33 cellular contexts compared by ENCODE assay signal in genomic region chr18:595068-595467, GRCh38. TPM values are rescaled to one million over a fixed set of nuclear protein-coding genes. Genes with fewer than 3 reads are reported as not detected.
DNase-seq lines count a peak whose midpoint lies in the region; ATAC-seq, FAIRE-seq and TF ChIP-seq lines count a peak whose summit lies in the region.
"Had no signal": no experiment of that assay in that cellular context is flagged by ENCODE, and none has a peak within 500 bp of the region (broad histone marks: within the 10 kb centered on the region; RNA-seq: fewer than 3 reads in every experiment).

No MANE protein-coding gene starts in this region.

- H3K18ac ChIP-seq in H1 (ENCODE audit: extremely low read depth, low read length) (no peak overlapping the region), mesendoderm (ENCODE audit: low read length) (no peak overlapping the region)

- no peaks in the 10 kb centered on the region for H3K79me1 ChIP-seq in H1 (ENCODE audit: low read depth, low read length)
- no peaks in the 10 kb centered on the region for H3K79me1 ChIP-seq in mesendoderm (ENCODE audit: low read length)

- no peaks in the 10 kb centered on the region for H3K9me2 ChIP-seq in GM23338 (ENCODE audit: insufficient read depth)

- H3K27me3 Mint-ChIP-seq in GM23338 (ENCODE audit: insufficient read depth, low read depth, poor library complexity), result peaks cover 5% of the 10 kb centered on the region

- H2AFZ ChIP-seq in GM23338, result peak overlapping the region; percentile 80; the same call in 1 of the 2 replicates
- H2AFZ ChIP-seq in H1 (ENCODE audit: low read length), result 0 out of 2 replicates have a peak overlapping the region, but pooled peaks have one; percentile 24

- no peak overlapping the region for H3K56ac ChIP-seq in H1 (replicated peaks; ENCODE audit: insufficient read length, low read depth, low read length)
- H3K56ac ChIP-seq in mesendoderm (ENCODE audit: low read length), result no peak overlapping the region

- H2BK5ac ChIP-seq in H1 (ENCODE audit: low read depth, low read length) (no peak overlapping the region), mesendoderm (ENCODE audit: low read length) (no peak overlapping the region)

- H3K4me2 ChIP-seq in A549 (no peak overlapping the region), GM23338 (no peak overlapping the region), H1 (ENCODE audit: insufficient read depth in 1 of 2, low read depth in 2 of 2, low read length in 2 of 2) (no peak overlapping the region), mesendoderm (ENCODE audit: low read length) (no peak overlapping the region)
- H3K4me2 ChIP-seq: BLaER1 had no signal

- H3K36me3 Mint-ChIP-seq in GM23338 (ENCODE audit: low read depth), result no peaks in the 10 kb centered on the region; the same call in 2 of the 3 replicates
- H3K36me3 Mint-ChIP-seq: CD14-positive monocyte; CD4-positive, CD25-positive, alpha-beta regulatory T cell; CD8-positive, alpha-beta memory T cell had no signal

- no peaks in the 10 kb centered on the region for H4K20me1 ChIP-seq in GM23338 (replicated peaks; ENCODE audit: insufficient read depth)
- no peaks in the 10 kb centered on the region for H4K20me1 ChIP-seq in H1 (replicated peaks in 1 of 2; ENCODE audit: control insufficient read depth in 1 of 2, insufficient read depth in 2 of 2, low read length in 2 of 2)
- H4K20me1 ChIP-seq: BLaER1 had no signal

- H3K9ac ChIP-seq in H1 (replicated peaks in 1 of 4; ENCODE audit: extremely low read depth in 1 of 4, low read depth in 3 of 4, low read length in 3 of 4) (no peak overlapping the region), mesendoderm (ENCODE audit: low read length) (no peak overlapping the region)
- H3K9ac ChIP-seq: BLaER1 had no signal

- H2AK5ac ChIP-seq in H1 (ENCODE audit: low read depth, low read length), result no peak overlapping the region
- H2AK5ac ChIP-seq in mesendoderm (ENCODE audit: low read length), result no peak overlapping the region

- no peak overlapping the region for H3K23ac ChIP-seq in H1 (ENCODE audit: insufficient read length)
- no peak overlapping the region for H3K23ac ChIP-seq in mesendoderm (ENCODE audit: low read length)

- H3K79me2 ChIP-seq in GM23338 (replicated peaks; ENCODE audit: insufficient read depth) (no peaks in the 10 kb centered on the region), H1 (ENCODE audit: control insufficient read depth in 1 of 2, insufficient read depth in 2 of 2, low read length in 2 of 2) (no peaks in the 10 kb centered on the region), mesendoderm (ENCODE audit: control insufficient read depth, insufficient read depth, low read length) (no peaks in the 10 kb centered on the region)

- H3K4me1 Mint-ChIP-seq in GM23338, result peaks cover 6% of the 10 kb centered on the region; the same call in 2 of the 3 replicates

- no peak overlapping the region for H2BK12ac ChIP-seq in H1 (ENCODE audit: low read depth, low read length)

- H3F3A ChIP-seq in GM23338 (replicated peaks; ENCODE audit: low read depth), result peaks cover 9% of the 10 kb centered on the region

- H3K4me1 ChIP-seq in A549, result no peaks in the 10 kb centered on the region
- peaks cover 4% of the 10 kb centered on the region; the same call in 1 of the 2 replicates for H3K4me1 ChIP-seq in GM23338 (ENCODE audit: insufficient read depth)
- peaks cover 0 to 5% (median 0%) of the 10 kb centered on the region in 4 experiments; a peak in 1 of 7 replicates for H3K4me1 ChIP-seq in H1 (replicated peaks in 1 of 4; ENCODE audit: control insufficient read depth in 3 of 4, insufficient read depth in 4 of 4, low read length in 3 of 4)
- H3K4me1 ChIP-seq in mesendoderm (ENCODE audit: control insufficient read depth, low read depth, low read length), result no peaks in the 10 kb centered on the region
- H3K4me1 ChIP-seq: BE2C, BLaER1 had no signal

- TF ChIP-seq CTCF in A549 (IDR thresholded peaks at IDR 0.05) (no peak), GM23338 (conservative IDR thresholded peaks at IDR 0.05; ENCODE audit: low read depth in 2 of 2) (no peak), H1 (IDR thresholded peaks at IDR 0.05; ENCODE audit: control extremely low read depth in 1 of 3, insufficient read depth in 1 of 3, low read depth in 1 of 3, low read length in 3 of 3) (no peak)

- no peaks in the 10 kb centered on the region for H3K23me2 ChIP-seq in H1 (ENCODE audit: low read depth, low read length)

- H4K8ac ChIP-seq in H1 (ENCODE audit: extremely low read depth, insufficient read depth, low read length) (no peak overlapping the region), mesendoderm (ENCODE audit: low read depth, low read length) (no peak overlapping the region)

- no peaks in the 10 kb centered on the region for H3K9me3 ChIP-seq in A549
- 0 out of 4 replicates have a peak, but pooled peaks cover 0 to 5% of the 10 kb centered on the region in 2 experiments for H3K9me3 ChIP-seq in H1 (ENCODE audit: insufficient read depth in 2 of 2, low read depth in 1 of 2, low read length in 1 of 2)
- H3K9me3 ChIP-seq: BE2C had no signal

- no peak overlapping the region for H2BK15ac ChIP-seq in H1 (ENCODE audit: low read length)
- H2BK15ac ChIP-seq in mesendoderm (replicated peaks; ENCODE audit: low read depth), result peak overlapping the region; percentile 78

- no peak overlapping the region for H3K27ac Mint-ChIP-seq in GM23338
- H3K27ac Mint-ChIP-seq: CD14-positive monocyte; CD4-positive, CD25-positive, alpha-beta regulatory T cell had no signal

- WGBS in A549 (ENCODE audit: missing lambda C conversion rate), result 27% methylated on average over 4 of the region's 4 CpGs
- 89% methylated on average over 4 of the region's 4 CpGs; no CpG with 5 or more reads in 1 of the 2 experiments for WGBS in H1 (ENCODE audit: extremely low coverage in 1 of 2, insufficient coverage in 1 of 2, insufficient read length in 1 of 2, insufficient replicate concordance in 2 of 2, low coverage in 1 of 2, low lambda C conversion rate in 2 of 2, missing lambda C conversion rate in 1 of 2), 2 experiments
- no CpG with 5 or more reads among the region's 4 CpGs for WGBS in mesendoderm (ENCODE audit: extremely low coverage, insufficient coverage, low lambda C conversion rate)

- H3K36me3 ChIP-seq in GM23338 (ENCODE audit: insufficient read depth) (peaks cover 2% of the 10 kb centered on the region; the same call in 1 of the 2 replicates), H1 (ENCODE audit: control insufficient read depth in 2 of 4, insufficient read depth in 4 of 4, low read length in 3 of 4) (no peaks in the 10 kb centered on the region), mesendoderm (ENCODE audit: control insufficient read depth, insufficient read depth, low read length) (no peaks in the 10 kb centered on the region)
- H3K36me3 ChIP-seq: BE2C, BLaER1 had no signal

- DNase-seq in A549 (ENCODE audit: low read depth in 1 of 2, low spot score in 1 of 2), result no peak
- DNase-seq in GM23338 (ENCODE audit: low spot score), result no peak
- DNase-seq in H1 (ENCODE audit: low read depth in 1 of 2, low spot score in 2 of 2), result no peak
- DNase-seq in mesendoderm, result no peak
- DNase-seq in NCI-H2227 treated with DMSO at 0.1 percent for 48 hours (lab: John Stamatoyannopoulos, UW), result no peak
- DNase-seq in NCI-H345 (lab: John Stamatoyannopoulos, UW), result no peak
- no peak for DNase-seq in SIG-M5 (lab: John Stamatoyannopoulos, UW)
- DNase-seq: ACHN; BE2C; C1 segment of cervical spinal cord; Calu3; CD4-positive, alpha-beta memory T cell; CD4-positive, CD25-positive, alpha-beta regulatory T cell; CD8-positive, alpha-beta memory T cell; COR-L47; DMS 273 treated with DMSO at 0.1 percent for 48 hours; DMS153; DMS53; DMS79; DND-41; EL; GDM1 had no signal

- H3K14ac ChIP-seq in H1 (ENCODE audit: insufficient read length), result no peak overlapping the region

- no peak for TF ChIP-seq RAD21 in A549 (conservative IDR thresholded peaks at IDR 0.05 in 1 of 2, IDR thresholded peaks at IDR 0.05 in 1 of 2)
- TF ChIP-seq RAD21 in H1 (IDR thresholded peaks at IDR 0.05 in 1 of 2, conservative IDR thresholded peaks at IDR 0.05 in 1 of 2; ENCODE audit: low read depth in 2 of 2, low read length in 2 of 2), result no peak

- H3K4ac ChIP-seq in H1 (replicated peaks; ENCODE audit: insufficient read length, low read depth, low read length) (no peak overlapping the region), mesendoderm (ENCODE audit: low read depth, low read length) (no peak overlapping the region)

- TF ChIP-seq EP300 in A549 (IDR thresholded peaks at IDR 0.05), result no peak
- TF ChIP-seq EP300 in H1 (IDR thresholded peaks at IDR 0.05; ENCODE audit: borderline replicate concordance in 1 of 2, low read depth in 2 of 2, low read length in 2 of 2), result no peak

- no peak for ATAC-seq in A549
- ATAC-seq in GM23338, result no peak
- ATAC-seq: GM12878 had no signal

- FAIRE-seq in A549 (lab: Jason Lieb, UNC) (no peak), H1 (lab: Jason Lieb, UNC) (no peak)
- FAIRE-seq: GM12878, GM12892, GM18507 had no signal

- no peak for TF ChIP-seq POLR2A in A549 (IDR thresholded peaks at IDR 0.05; ENCODE audit: low read length)
- TF ChIP-seq POLR2A in H1 (IDR thresholded peaks at IDR 0.05; ENCODE audit: control extremely low read depth in 1 of 2, low read depth in 2 of 2, low read length in 2 of 2), result no peak

- H2BK20ac ChIP-seq in H1 (ENCODE audit: low read length), result no peak overlapping the region

- H3K4me3 ChIP-seq in A549 (no peak overlapping the region), GM23338 (no peak overlapping the region), H1 (ENCODE audit: extremely low read depth in 1 of 4, insufficient read depth in 2 of 4, low read depth in 3 of 4, low read length in 4 of 4) (no peak overlapping the region), mesendoderm (ENCODE audit: low read length) (no peak overlapping the region)
- H3K4me3 ChIP-seq: BLaER1, GM12878 had no signal

- H3K27me3 ChIP-seq in GM23338 (ENCODE audit: insufficient read depth) (no peaks in the 10 kb centered on the region), H1 (replicated peaks in 1 of 4; ENCODE audit: control insufficient read depth in 3 of 4, extremely low read depth in 1 of 4, insufficient read depth in 3 of 4, low read length in 3 of 4) (no peaks in the 10 kb centered on the region), mesendoderm (ENCODE audit: insufficient read depth, low read length, poor library complexity) (no peaks in the 10 kb centered on the region)
- H3K27me3 ChIP-seq: BLaER1 had no signal

- no peak overlapping the region for H4K91ac ChIP-seq in H1 (replicated peaks; ENCODE audit: insufficient read length, low read length)

- H3K4me3 Mint-ChIP-seq in GM23338, result no peak overlapping the region
- H3K4me3 Mint-ChIP-seq: CD14-positive monocyte; CD4-positive, CD25-positive, alpha-beta regulatory T cell had no signal

- peaks cover 10% of the 10 kb centered on the region; the same call in 2 of the 3 replicates for H3K9me3 Mint-ChIP-seq in GM23338

- H4K5ac ChIP-seq in H1 (ENCODE audit: insufficient read length, low read depth, low read length) (no peak overlapping the region), mesendoderm (ENCODE audit: low read length) (no peak overlapping the region)

- CTCF ChIA-PET in A549 (lab: Yijun Ruan, JAX), result no interaction called here
- CTCF ChIA-PET in H1 (lab: Charles Lee; ENCODE audit: partially characterized antibody), result interaction anchor here (1.1 to 2.9 kb wide), 2 partner anchors 88 to 99 kb away, joined by 3 to 6 read pairs; no protein-coding TSS in a partner anchor

- POLR2A ChIA-PET in A549 (lab: Yijun Ruan, JAX) (no interaction called here), H1 (lab: Charles Lee; ENCODE audit: partially characterized antibody) (no interaction called here)

- H3K27ac ChIP-seq in A549, result no peak overlapping the region
- H3K27ac ChIP-seq in GM23338 (ENCODE audit: low read depth), result no peak overlapping the region
- H3K27ac ChIP-seq in H1 (ENCODE audit: low read depth, low read length), result no peak overlapping the region
- H3K27ac ChIP-seq in mesendoderm (ENCODE audit: low read depth, low read length), result no peak overlapping the region
- H3K27ac ChIP-seq: 22Rv1, BLaER1 had no signal

- H2BK120ac ChIP-seq in H1 (replicated peaks; ENCODE audit: low read depth, low read length) (no peak overlapping the region), mesendoderm (ENCODE audit: low read depth, low read length) (no peak overlapping the region)

RNA-seq across cellular contexts. Expression of gene CLUL1, which starts 1.7 kb away (rescaled TPM):
- 0.29 TPM in 1 of 2 replicates, not detected in the other for polyA plus RNA-seq in A549 (2011; rRNA removed)
- polyA plus RNA-seq in A549 (2012; cell fraction: cytosol; rRNA removed), result 0.04 TPM in 1 of 2 replicates, not detected in the other
- polyA plus RNA-seq in A549 (2012; cell fraction: nucleus; rRNA removed), result not detected in 2 replicates
- not detected in 3 replicates for polyA plus RNA-seq in A549 (2017; fragmentation: RNase III; extraction: RNeasy Plus Mini Kit Qiagen cat#74134 plus additional on column Dnase treatment)
- polyA minus RNA-seq in A549 (2011; rRNA and poly(A)+ RNA removed), result 0.54 TPM in 1 of 2 replicates, not detected in the other
- total RNA-seq in GM23338 (2014; rRNA removed; shearing (Covaris generic)), result not detected in 2 replicates
- 1.5 and 2.6 TPM in 2 replicates for polyA plus RNA-seq in GM23338 (2016; fragmentation: Nextera tagmentation; extraction: Ambion mirVana)
- 0.59 TPM in 1 of 2 replicates, not detected in the other for total RNA-seq in H1 (2021; fragmentation: NEBNext Ultra II Directional; extraction: Animal tissue kit (Norgen Biotek cat#: 25700))
- 0.08 and 0.23 TPM in 2 replicates for polyA plus RNA-seq in H1 (2011; rRNA removed)
- polyA plus RNA-seq in H1 (2011; cell fraction: cytosol; rRNA removed), result 0.23 TPM
- polyA plus RNA-seq in H1 (2011; cell fraction: nucleus; rRNA removed), result 0.23 TPM
- polyA plus RNA-seq in H1 (2012, experiment 1 of 2), result 0.11 to 0.40 TPM in 2 of 4 replicates, not detected in the others
- not detected for polyA plus RNA-seq in H1 (2012, experiment 2 of 2)
- polyA plus RNA-seq in H1 (2013, experiment 1 of 2), result 0.75 TPM
- polyA plus RNA-seq in H1 (2013, experiment 2 of 2), result 0.42 TPM
- 0.29 TPM in 1 of 2 replicates, not detected in the other for polyA minus RNA-seq in H1 (2011; rRNA and poly(A)+ RNA removed)
- not detected for polyA minus RNA-seq in H1 (2011; cell fraction: cytosol; rRNA and poly(A)+ RNA removed)
- not detected for polyA minus RNA-seq in H1 (2011; cell fraction: nucleus; rRNA and poly(A)+ RNA removed)
- 0.06 TPM for polyA plus RNA-seq in mesendoderm (2013, experiment 1 of 2)
- 0.01 TPM for polyA plus RNA-seq in mesendoderm (2013, experiment 2 of 2)
- total RNA-seq: CD4-positive, alpha-beta memory T cell; CD4-positive, CD25-positive, alpha-beta regulatory T cell; CD8-positive, alpha-beta memory T cell; Daoy; GM12878 had no signal
- polyA plus RNA-seq: AG04450; CD14-positive monocyte; CD4-positive, alpha-beta memory T cell; CD4-positive, CD25-positive, alpha-beta regulatory T cell had no signal

RNA-seq across cellular contexts. Expression of gene CETN1, which starts 14.9 kb away (rescaled TPM):
- polyA plus RNA-seq in A549 (2011; rRNA removed), result not detected in 2 replicates
- not detected in 2 replicates for polyA plus RNA-seq in A549 (2012; cell fraction: cytosol; rRNA removed)
- polyA plus RNA-seq in A549 (2012; cell fraction: nucleus; rRNA removed), result not detected in 2 replicates
- not detected in 3 replicates for polyA plus RNA-seq in A549 (2017; fragmentation: RNase III; extraction: RNeasy Plus Mini Kit Qiagen cat#74134 plus additional on column Dnase treatment)
- polyA minus RNA-seq in A549 (2011; rRNA and poly(A)+ RNA removed), result not detected in 2 replicates
- not detected in 2 replicates for total RNA-seq in GM23338 (2014; rRNA removed; shearing (Covaris generic))
- not detected in 2 replicates for polyA plus RNA-seq in GM23338 (2016; fragmentation: Nextera tagmentation; extraction: Ambion mirVana)
- not detected in 2 replicates for total RNA-seq in H1 (2021; fragmentation: NEBNext Ultra II Directional; extraction: Animal tissue kit (Norgen Biotek cat#: 25700))
- polyA plus RNA-seq in H1 (2011; rRNA removed), result not detected in 2 replicates
- not detected for polyA plus RNA-seq in H1 (2011; cell fraction: cytosol; rRNA removed)
- polyA plus RNA-seq in H1 (2011; cell fraction: nucleus; rRNA removed), result not detected
- not detected in 4 replicates for polyA plus RNA-seq in H1 (2012, experiment 1 of 2)
- not detected for polyA plus RNA-seq in H1 (2012, experiment 2 of 2)
- polyA plus RNA-seq in H1 (2013, experiment 1 of 2), result not detected
- polyA plus RNA-seq in H1 (2013, experiment 2 of 2), result not detected
- polyA minus RNA-seq in H1 (2011; rRNA and poly(A)+ RNA removed), result not detected in 2 replicates
- polyA minus RNA-seq in H1 (2011; cell fraction: cytosol; rRNA and poly(A)+ RNA removed), result not detected
- polyA minus RNA-seq in H1 (2011; cell fraction: nucleus; rRNA and poly(A)+ RNA removed), result not detected
- not detected for polyA plus RNA-seq in mesendoderm (2013, experiment 1 of 2)
- not detected for polyA plus RNA-seq in mesendoderm (2013, experiment 2 of 2)
- total RNA-seq: A172; A673; Calu3; CD4-positive, alpha-beta memory T cell; CD4-positive, CD25-positive, alpha-beta regulatory T cell; CD8-positive, alpha-beta memory T cell; Daoy; G401; GM12878 had no signal
- polyA plus RNA-seq: AG04450; CD14-positive monocyte; CD4-positive, alpha-beta memory T cell; CD4-positive, CD25-positive, alpha-beta regulatory T cell; CD8-positive, alpha-beta memory T cell; GM12878 had no signal

Comparison
In these comparisons a context has a peak if more than half of its experiments do, and no peak if none do; other contexts are left out.
1. Of the 18 proteins assayed by ChIP-seq in both H1 and A549: peak only in H1: none; only in A549: CBX8 and RNF2; in both: none; in neither: 16.